Comparison of ENCODE assay signal across 8 cellular contexts in genomic region chr11:8959546-8960166, GRCh38. TPM values are rescaled to one million over a fixed set of nuclear protein-coding genes. Genes with fewer than 3 reads are reported as not detected.
A peak's percentile ranks its signal among the peaks of the same experiment; 100 is the strongest.
DNase-seq lines count a peak whose midpoint lies in the region; ATAC-seq and TF ChIP-seq lines count a peak whose summit lies in the region.

No MANE protein-coding gene starts in this region.

- peak; percentile 61 for TF ChIP-seq CTCF in CD4-positive, alpha-beta T cell (IDR thresholded peaks at IDR 0.05)
- peak; percentile 64 for TF ChIP-seq CTCF in GM13976 (IDR thresholded peaks at IDR 0.05; ENCODE audit: borderline replicate concordance, control extremely low read depth, extremely low read depth, insufficient read depth, missing control alignments)
- peak; percentile 45 for TF ChIP-seq CTCF in glutamatergic neuron (IDR thresholded peaks at IDR 0.05; ENCODE audit: partially characterized antibody, unreplicated experiment)

- intact Hi-C loops in CD4-positive, alpha-beta T cell (cut with DNase I, micrococcal nuclease) = loop anchor here (1.0 to 10.0 kb wide), 6 partner anchors 45 to 1345 kb away; partner anchors contain the start of genes ADM (in 1 of the 2), RPL27A (in 1 of the 2), TRIM66 (in 1 of the 2) and ZNF143 (in 1 of the 2)
- intact Hi-C loops in sciatic nerve (cut with DNase I) = loop anchor here (10.0 kb wide), 1 partner anchor 275 kb away; the partner anchor contains the start of genes RPL27A and TRIM66

- no peaks in the 10 kb centered on the region for H3K9me3 ChIP-seq in CD4-positive, alpha-beta T cell (ENCODE audit: control insufficient read depth, low read length)

- peak overlapping the region; percentile 67 for H3K4me3 Mint-ChIP-seq in CD4-positive, alpha-beta T cell
- no peak overlapping the region for H3K4me3 Mint-ChIP-seq in activated naive CD4-positive, alpha-beta T cell treated with anti-CD3 and anti-CD28 coated beads, Interleukin-2, amount 10 ng/mL, durations not matched to agents 7 days and 5 days
- H3K4me3 Mint-ChIP-seq in glutamatergic neuron (ENCODE audit: unreplicated experiment) = no peak overlapping the region

- in situ Hi-C loops in GM13976 (cut with MboI; ENCODE audit: low sequenced_read_pairs, unreplicated experiment) = no loop called here

- H3K27me3 ChIP-seq in CD4-positive, alpha-beta T cell (ENCODE audit: control insufficient read depth, insufficient read depth, low read length) = no peaks in the 10 kb centered on the region

- H3K36me3 Mint-ChIP-seq in CD4-positive, alpha-beta T cell (ENCODE audit: low read depth) = peaks cover 55% of the 10 kb centered on the region
- H3K36me3 Mint-ChIP-seq in activated naive CD4-positive, alpha-beta T cell treated with anti-CD3 and anti-CD28 coated beads, Interleukin-2, amount 10 ng/mL, durations not matched to agents 7 days and 5 days = peaks cover 28% of the 10 kb centered on the region
- no peaks in the 10 kb centered on the region for H3K36me3 Mint-ChIP-seq in glutamatergic neuron (ENCODE audit: unreplicated experiment)

- no peaks in the 10 kb centered on the region for H3K9me3 Mint-ChIP-seq in CD4-positive, alpha-beta T cell
- H3K9me3 Mint-ChIP-seq in activated naive CD4-positive, alpha-beta T cell treated with anti-CD3 and anti-CD28 coated beads, Interleukin-2, amount 10 ng/mL, durations not matched to agents 7 days and 5 days = no peaks in the 10 kb centered on the region
- peaks cover 6% of the 10 kb centered on the region for H3K9me3 Mint-ChIP-seq in glutamatergic neuron (ENCODE audit: unreplicated experiment)

- H3K27ac ChIP-seq in CD4-positive, alpha-beta T cell (ENCODE audit: low read depth, low read length) = no peak overlapping the region

- POLR2A ChIA-PET in CD4-positive, alpha-beta T cell (lab: Charles Lee) = interaction anchor here (0.9 to 1.3 kb wide), 4 partner anchors 12 to 277 kb away, joined by 4 to 5 read pairs (median 4); partner anchors contain the start of genes RPL27A and TRIM66

- CTCF ChIA-PET in CD4-positive, alpha-beta T cell (lab: Charles Lee) = interaction anchor here (0.6 to 1.5 kb wide), 7 partner anchors 28 to 927 kb away, joined by 3 to 14 read pairs (median 3); partner anchors contain the start of gene AKIP1
- CTCF ChIA-PET in activated naive CD4-positive, alpha-beta T cell treated with anti-CD3 and anti-CD28 coated beads, Interleukin-2, amount 10 ng/mL, durations not matched to agents 7 days and 5 days (lab: Charles Lee) = interaction anchor here (0.5 to 3.9 kb wide), 39 partner anchors 8 to 790 kb away, joined by 3 to 65 read pairs (median 4); partner anchors contain the start of gene ASCL3

- no peak for ATAC-seq in CD4-positive, alpha-beta T cell (ENCODE audit: poor library complexity)
- peak; percentile 32 for ATAC-seq in HG03064 (IDR thresholded peaks at IDR 0.05; ENCODE audit: low read depth, unreplicated experiment)
- ATAC-seq in sciatic nerve = peak; percentile 63

- H3K27me3 Mint-ChIP-seq in CD4-positive, alpha-beta T cell = no peaks in the 10 kb centered on the region
- H3K27me3 Mint-ChIP-seq in activated naive CD4-positive, alpha-beta T cell treated with anti-CD3 and anti-CD28 coated beads, Interleukin-2, amount 10 ng/mL, durations not matched to agents 7 days and 5 days = no peaks in the 10 kb centered on the region
- peaks cover 3% of the 10 kb centered on the region for H3K27me3 Mint-ChIP-seq in glutamatergic neuron (ENCODE audit: unreplicated experiment)

- peak overlapping the region; percentile 42 for H3K27ac Mint-ChIP-seq in CD4-positive, alpha-beta T cell
- no peak overlapping the region for H3K27ac Mint-ChIP-seq in activated naive CD4-positive, alpha-beta T cell treated with anti-CD3 and anti-CD28 coated beads, Interleukin-2, amount 10 ng/mL, durations not matched to agents 7 days and 5 days
- no peak overlapping the region for H3K27ac Mint-ChIP-seq in glutamatergic neuron (ENCODE audit: unreplicated experiment)

- peak in 1 of 10 experiments; percentile 4 for DNase-seq in CD4-positive, alpha-beta T cell
- peak; percentile 84 for DNase-seq in GM13976 (ENCODE audit: low spot score)
- DNase-seq in NCI-H446 (lab: John Stamatoyannopoulos, UW) = peak; percentile 32 to 63
- peak; percentile 30 for DNase-seq in activated naive CD4-positive, alpha-beta T cell treated with anti-CD3 and anti-CD28 coated beads, Interleukin-2, amount 10 ng/mL, durations not matched to agents 7 days and 5 days
- DNase-seq in glutamatergic neuron = no peak
- no peak for DNase-seq in sciatic nerve (ENCODE audit: low spot score)
- DNase-seq in NCI-H187 (lab: John Stamatoyannopoulos, UW) = no peak

- H3K4me1 Mint-ChIP-seq in CD4-positive, alpha-beta T cell (ENCODE audit: low read depth) = peaks cover 34% of the 10 kb centered on the region
- peaks cover 43% of the 10 kb centered on the region for H3K4me1 Mint-ChIP-seq in activated naive CD4-positive, alpha-beta T cell treated with anti-CD3 and anti-CD28 coated beads, Interleukin-2, amount 10 ng/mL, durations not matched to agents 7 days and 5 days
- peaks cover 9% of the 10 kb centered on the region for H3K4me1 Mint-ChIP-seq in glutamatergic neuron (ENCODE audit: low read depth, unreplicated experiment)

RNA-seq across cellular contexts. Expression of gene TMEM9B, which starts 4.6 kb away (rescaled TPM):
- total RNA-seq in CD4-positive, alpha-beta T cell = 10 to 100 TPM; 20.5 to 22.1 TPM
- total RNA-seq in glutamatergic neuron (ENCODE audit: unreplicated experiment) (31.3 TPM), sciatic nerve (44.0 TPM)

RNA-seq across cellular contexts. Expression of gene ASCL3, which starts 16.8 kb away (rescaled TPM):
- not detected for total RNA-seq in CD4-positive, alpha-beta T cell
- total RNA-seq in glutamatergic neuron (ENCODE audit: unreplicated experiment) = not detected
- not detected for total RNA-seq in sciatic nerve

RNA-seq across cellular contexts. Expression of gene C11orf16, which starts 26.9 kb away (rescaled TPM):
- total RNA-seq in CD4-positive, alpha-beta T cell = not detected
- total RNA-seq in glutamatergic neuron (ENCODE audit: unreplicated experiment) = not detected
- not detected for total RNA-seq in sciatic nerve

RNA-seq across cellular contexts. Expression of gene NRIP3, which starts 44.1 kb away (rescaled TPM):
- total RNA-seq in CD4-positive, alpha-beta T cell = 1 to 10 TPM; 4.6 to 4.9 TPM
- total RNA-seq in glutamatergic neuron (ENCODE audit: unreplicated experiment) = 2.7 TPM
- total RNA-seq in sciatic nerve = 0.62 TPM

RNA-seq across cellular contexts. Expression of gene AKIP1, which starts 48.7 kb away (rescaled TPM):
- 1 to 10 TPM; 3.2 to 4.1 TPM for total RNA-seq in CD4-positive, alpha-beta T cell
- total RNA-seq in glutamatergic neuron (ENCODE audit: unreplicated experiment) (25.7 TPM), sciatic nerve (14.7 TPM)

Comparison
In these comparisons a context has a peak if more than half of its experiments do, and no peak if none do; other contexts are left out.
1. DNase-seq: peak in GM13976 (single experiment), NCI-H446 (2 of 2) and activated naive CD4-positive, alpha-beta T cell treated with anti-CD3 and anti-CD28 coated beads, Interleukin-2, amount 10 ng/mL, durations not matched to agents 7 days and 5 days (single experiment); none in glutamatergic neuron (single experiment), sciatic nerve (single experiment) and NCI-H187 (0 of 2).
2. Peak in every context shown above with its lines, with median percentiles within 50 percentile points of each other: CTCF ChIP-seq.